20 cellular contexts compared by ENCODE assay signal in genomic region chr16:75589301-75589700, GRCh38. TPM values are rescaled to one million over a fixed set of nuclear protein-coding genes. Genes with fewer than 3 reads are reported as not detected.
DNase-seq lines count a peak whose midpoint lies in the region; ATAC-seq and TF ChIP-seq lines count a peak whose summit lies in the region.
"Had no signal": no experiment of that assay in that cellular context is flagged by ENCODE, and none has a peak within 500 bp of the region (broad histone marks: within the 10 kb centered on the region; RNA-seq: fewer than 3 reads in every experiment).

No MANE protein-coding gene starts in this region.

- intact Hi-C loops in Right ventricle myocardium superior (cut with DNase I): no loop called here

- peaks cover 31% of the 10 kb centered on the region for H3K4me1 Mint-ChIP-seq in nephron

- TF ChIP-seq EP300 in suprapubic skin (IDR thresholded peaks at IDR 0.05): no peak

- H3K4me3 Mint-ChIP-seq in nephron: no peak overlapping the region
- H3K4me3 Mint-ChIP-seq: CD14-positive monocyte had no signal

- peak overlapping the region; percentile 2 for H3K27ac ChIP-seq in suprapubic skin
- H3K27ac ChIP-seq: colonic mucosa, HL-60 had no signal

- H3K9me3 ChIP-seq in suprapubic skin: no peaks in the 10 kb centered on the region
- H3K9me3 ChIP-seq: colonic mucosa had no signal

- H3K27me3 Mint-ChIP-seq in nephron (ENCODE audit: low read depth): no peaks in the 10 kb centered on the region

- ATAC-seq in Right ventricle myocardium superior (ENCODE audit: poor library complexity): peak; percentile 68
- no peak for ATAC-seq in GM19328 (IDR thresholded peaks at IDR 0.05; ENCODE audit: unreplicated experiment)
- ATAC-seq: activated naive CD4-positive, alpha-beta T cell treated with anti-CD3 and anti-CD28 coated beads, Interleukin-2, amount 50 U/mL, for 72 hours had no signal

- H3K27ac Mint-ChIP-seq in nephron: peak overlapping the region in 2 of 3 experiments; percentile 57 to 86
- H3K27ac Mint-ChIP-seq: activated naive CD4-positive, alpha-beta T cell treated with anti-CD3 and anti-CD28 coated beads, Interleukin-2, amount 50 U/mL, for 72 hours had no signal

- 54% methylated on average over 3 of the region's 3 CpGs for WGBS in suprapubic skin

- H3K36me3 Mint-ChIP-seq in nephron (ENCODE audit: low read depth): peaks cover 15% of the 10 kb centered on the region
- H3K36me3 Mint-ChIP-seq: activated naive CD4-positive, alpha-beta T cell treated with anti-CD3 and anti-CD28 coated beads, Interleukin-2, amount 50 U/mL, for 72 hours had no signal

- peak; percentile 23 for DNase-seq in astrocyte of the hippocampus (ENCODE audit: low read depth, low spot score)
- peak; percentile 62 for DNase-seq in Right ventricle myocardium superior
- DNase-seq in suprapubic skin (ENCODE audit: low spot score in 2 of 2): peak in 1 of 2 donors; percentile 62
- no peak for DNase-seq in NCI-H446 (lab: John Stamatoyannopoulos, UW)
- DNase-seq in SW480 (ENCODE audit: low spot score): no peak
- DNase-seq in kidney tubule cell (ENCODE audit: low spot score): no peak
- DNase-seq: colonic mucosa; DMS 273 treated with DMSO at 0.1 percent for 48 hours; foreskin fibroblast; midbrain; NCI-H146; NCI-H69; stimulated activated CD4-positive, alpha-beta T cell treated with anti-CD3 and anti-CD28 coated beads, Interleukin-15, amount 100 ng/mL, for 24 hours had no signal

- peaks cover 14% of the 10 kb centered on the region for H3K4me1 ChIP-seq in suprapubic skin
- H3K4me1 ChIP-seq: colonic mucosa had no signal

- peaks cover 7% of the 10 kb centered on the region for H3K36me3 ChIP-seq in suprapubic skin
- H3K36me3 ChIP-seq: colonic mucosa had no signal

- H3K9me3 Mint-ChIP-seq in nephron: no peaks in the 10 kb centered on the region
- H3K9me3 Mint-ChIP-seq: activated naive CD4-positive, alpha-beta T cell treated with anti-CD3 and anti-CD28 coated beads, Interleukin-2, amount 50 U/mL, for 72 hours had no signal

- no peak for TF ChIP-seq POLR2A in suprapubic skin (IDR thresholded peaks at IDR 0.05)

- H3K4me3 ChIP-seq in suprapubic skin: no peak overlapping the region
- H3K4me3 ChIP-seq: colonic mucosa had no signal

- H3K27me3 ChIP-seq in suprapubic skin: no peaks in the 10 kb centered on the region
- H3K27me3 ChIP-seq: colonic mucosa had no signal

- TF ChIP-seq CTCF in nephron (IDR thresholded peaks at IDR 0.05; ENCODE audit: unreplicated experiment in 3 of 3): no peak
- no peak for TF ChIP-seq CTCF in suprapubic skin (IDR thresholded peaks at IDR 0.05)

RNA-seq across cellular contexts. Expression of gene GABARAPL2, which starts 23.1 kb away (rescaled TPM):
- total RNA-seq in Right ventricle myocardium superior: 239 TPM
- 100 to 1,000 TPM in 2 of 4 donors, 10 to 100 TPM in 2; 76.2 to 135 (median 99.6) TPM for total RNA-seq in suprapubic skin

RNA-seq across cellular contexts. Expression of gene TMEM231, which starts 33.2 kb away (rescaled TPM):
- total RNA-seq in Right ventricle myocardium superior (4.1 TPM), suprapubic skin (10 to 100 TPM in 2 of 4 donors, 1 to 10 TPM in 2; 6.0 to 11.9 (median 9.3) TPM)

RNA-seq across cellular contexts. Expression of gene ADAT1, which starts 33.8 kb away (rescaled TPM):
- total RNA-seq in Right ventricle myocardium superior (19.3 TPM), suprapubic skin (10 to 100 TPM; 41.4 to 84.2 (median 55.2) TPM)

RNA-seq across cellular contexts. Expression of gene CHST5, which starts 53.4 kb away (rescaled TPM):
- total RNA-seq in Right ventricle myocardium superior (0.22 TPM), suprapubic skin (under 1 TPM in 2 of 4 donors, not detected in 2; 0.31 to 0.56 TPM)
- total RNA-seq: G401, kidney epithelial cell had no signal

RNA-seq across cellular contexts. Expression of gene KARS1, which starts 58.2 kb away (rescaled TPM):
- total RNA-seq in Right ventricle myocardium superior: 137 TPM
- 100 to 1,000 TPM in 3 of 4 donors, 10 to 100 TPM in 1; 85.9 to 128 (median 106) TPM for total RNA-seq in suprapubic skin

Comparison
In these comparisons a context has a peak if more than half of its experiments do, and no peak if none do; other contexts are left out.
1. DNase-seq: peak in astrocyte of the hippocampus (single experiment) and Right ventricle myocardium superior (single experiment); none in NCI-H446 (0 of 2), SW480 (single experiment) and kidney tubule cell (single experiment).